Comparison of ENCODE assay signal across 1 cellular context in genomic region chr2:48545244-48545643, GRCh38.
TF ChIP-seq lines count a peak whose summit lies in the region.

No MANE protein-coding gene starts in this region.

TF ChIP-seq in SK-N-SH, 30 proteins besides CTCF, POLR2A, EP300 and RAD21 (continued from another document):
- no peak for TF ChIP-seq MAX (IDR thresholded peaks at IDR 0.05; ENCODE audit: low read depth)
- TF ChIP-seq RXRA (IDR thresholded peaks at IDR 0.05; ENCODE audit: borderline replicate concordance, low read depth), result no peak
- no peak for TF ChIP-seq RFX5 (IDR thresholded peaks at IDR 0.05; ENCODE audit: low read length)
- TF ChIP-seq YY1 (IDR thresholded peaks at IDR 0.05; ENCODE audit: low read depth), result no peak
- no peak for TF ChIP-seq GATA2 (CRISPR knock-in tag; IDR thresholded peaks at IDR 0.05)
- no peak for TF ChIP-seq MXI1 (IDR thresholded peaks at IDR 0.05; ENCODE audit: low read depth, low read length)
- TF ChIP-seq USF2 (IDR thresholded peaks at IDR 0.05; ENCODE audit: borderline replicate concordance, low read depth, low read length), result no peak
